In genomic region chr15:80152180-80152895, GRCh38 we compare ENCODE assay signal across 9 cellular contexts. TPM values are rescaled to one million over a fixed set of nuclear protein-coding genes. Genes with fewer than 3 reads are reported as not detected.
A peak's percentile ranks its signal among the peaks of the same experiment; 100 is the strongest.
DNase-seq lines count a peak whose midpoint lies in the region; ATAC-seq, FAIRE-seq and TF ChIP-seq lines count a peak whose summit lies in the region.
"Had no signal": no experiment of that assay in that cellular context is flagged by ENCODE, and none has a peak within 500 bp of the region (broad histone marks: within the 10 kb centered on the region; RNA-seq: fewer than 3 reads in every experiment).

No MANE protein-coding gene starts in this region.

- H2AFZ ChIP-seq in keratinocyte (ENCODE audit: control insufficient read depth, low read length), result peak overlapping the region; percentile 74

- peak; percentile 14 for DNase-seq in NCI-H2107 (lab: John Stamatoyannopoulos, UW)
- no peak for DNase-seq in NCI-H2107 treated with DMSO at 0.1 percent for 48 hours (lab: John Stamatoyannopoulos, UW; ENCODE audit: unreplicated experiment)
- DNase-seq in NCI-H345 treated with DMSO at 0.1 percent for 48 hours (lab: John Stamatoyannopoulos, UW; ENCODE audit: unreplicated experiment), result peak; percentile 24
- peak; percentile 80 for DNase-seq in activated CD4-positive, CD25-positive, alpha-beta regulatory T cell treated with anti-CD3 and anti-CD28 coated beads, Interleukin-2, amount 50 U/mL, for 72 hours
- DNase-seq in cerebellar cortex (ENCODE audit: low spot score), result peak; percentile 88
- DNase-seq in keratinocyte (ENCODE audit: low read depth, low spot score), result peak; percentile 81
- peak; percentile 82 to 95 for DNase-seq in stimulated activated CD4-positive, alpha-beta T cell treated with anti-CD3 and anti-CD28 coated beads, Interleukin-12 subunit alpha, Interleukin-12 subunit beta, amount 100 ng/mL, for 24 hours (ENCODE audit: low read depth in 2 of 2)

- H3K9me3 ChIP-seq in keratinocyte (ENCODE audit: control insufficient read depth, low read depth, low read length), result no peaks in the 10 kb centered on the region

- H3K4me2 ChIP-seq in keratinocyte (ENCODE audit: control insufficient read depth, extremely low read depth, insufficient read depth, low read depth, low read length), result peak overlapping the region; percentile 72

- ATAC-seq in HG03097 (IDR thresholded peaks at IDR 0.05; ENCODE audit: low FRiP score, unreplicated experiment), result peak; percentile 35

- H3K9me1 ChIP-seq in keratinocyte (ENCODE audit: control insufficient read depth, extremely low read depth, insufficient read depth, low read length), result no peaks in the 10 kb centered on the region

- TF ChIP-seq CTCF in keratinocyte (optimal IDR thresholded peaks at IDR 0.05 in 1 of 3, IDR thresholded peaks at IDR 0.05 in 1 of 3, conservative IDR thresholded peaks at IDR 0.05 in 1 of 3; ENCODE audit: extremely low read depth in 1 of 3, insufficient read depth in 2 of 3, low read length in 3 of 3), result no peak

- peaks cover 11% of the 10 kb centered on the region for H3K4me1 ChIP-seq in keratinocyte (ENCODE audit: control insufficient read depth, extremely low read depth, insufficient read depth, low read length)

- H4K20me1 ChIP-seq in keratinocyte (ENCODE audit: control insufficient read depth, extremely low read depth, insufficient read depth, low read length), result no peaks in the 10 kb centered on the region

- dilution Hi-C loops in keratinocyte (cut with MboI; ENCODE audit: extremely low pct_ligation_motif_present, low sequenced_read_pairs), result no loop called here

- no peaks in the 10 kb centered on the region for H3K79me2 ChIP-seq in keratinocyte (ENCODE audit: control insufficient read depth, insufficient read depth, low read length)

- peak overlapping the region; percentile 82 for H3K9ac ChIP-seq in keratinocyte (ENCODE audit: control insufficient read depth, extremely low read depth, insufficient read depth, low read length)

- H3K4me3 ChIP-seq in keratinocyte (ENCODE audit: control insufficient read depth in 2 of 3, extremely low read depth in 1 of 3, insufficient read depth in 2 of 3, low read depth in 1 of 3, low read length in 3 of 3), result peak overlapping the region; percentile 57 to 88 (median 71)

- H3K36me3 ChIP-seq in keratinocyte (ENCODE audit: control insufficient read depth in 2 of 2, extremely low read depth in 1 of 2, insufficient read depth in 2 of 2, low read length in 2 of 2), result peaks cover 0 to 2% of the 10 kb centered on the region in 2 experiments

- no peak overlapping the region for H3K27ac ChIP-seq in keratinocyte (ENCODE audit: control insufficient read depth, insufficient read depth, low read length)

- no peaks in the 10 kb centered on the region for H3K27me3 ChIP-seq in keratinocyte (ENCODE audit: control insufficient read depth, extremely low read depth, insufficient read depth, low read length)

- no peak for FAIRE-seq in keratinocyte (lab: Jason Lieb, UNC)
- FAIRE-seq: G401.6 had no signal

RNA-seq across cellular contexts. Expression of gene FAH, which starts 0.5 kb away (rescaled TPM):
- polyA plus RNA-seq in keratinocyte, result 29.4 to 36.1 TPM (median 32.0 TPM) in 3 replicates
- 6.0 TPM for polyA plus RNA-seq in keratinocyte (2011; ENCODE audit: low read depth)
- polyA plus RNA-seq in keratinocyte (2011; cell fraction: cytosol; rRNA removed), result 24.5 and 28.3 TPM in 2 replicates
- 29.0 and 33.6 TPM in 2 replicates for polyA plus RNA-seq in keratinocyte (2011; cell fraction: nucleus; rRNA removed)
- polyA plus RNA-seq in keratinocyte (2012; ENCODE audit: low replicate concordance), result 19.4 and 41.0 TPM in 2 replicates
- 43.7 to 57.4 TPM (median 49.2 TPM) in 3 replicates for polyA minus RNA-seq in keratinocyte
- 31.1 TPM for polyA minus RNA-seq in keratinocyte (2011; cell fraction: cytosol; rRNA and poly(A)+ RNA removed)
- 14.5 and 18.1 TPM in 2 replicates for polyA minus RNA-seq in keratinocyte (2011; cell fraction: nucleus; rRNA and poly(A)+ RNA removed)
